Comparison of ENCODE assay signal across 24 cellular contexts in the genomic region with DNA sequence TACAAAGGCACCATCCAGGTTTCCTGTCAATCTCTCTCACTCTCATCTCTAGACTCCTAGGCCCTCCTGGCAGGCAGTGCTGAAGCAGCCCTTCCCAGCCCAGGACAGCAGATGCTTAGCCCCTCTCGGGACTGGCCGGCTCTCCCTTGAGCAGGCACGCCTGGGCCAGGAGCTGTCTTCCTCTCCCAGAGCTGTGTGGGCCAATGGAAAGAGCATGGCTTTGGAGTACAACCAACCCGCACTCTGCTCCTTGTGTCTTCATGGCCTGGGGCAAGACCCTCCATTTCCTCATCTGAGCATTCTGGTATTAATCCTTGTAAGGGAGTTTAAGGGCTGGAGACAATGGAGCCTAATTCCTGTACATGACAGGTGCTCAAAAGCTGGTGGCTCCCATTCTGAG.
"Had no signal": no experiment of that assay in that cellular context is flagged by ENCODE, and none has a peak within 500 bp of the region (broad histone marks: within the 10 kb centered on the region; RNA-seq: fewer than 3 reads in every experiment).

No MANE protein-coding gene starts in this region.

- H3K4me3 Mint-ChIP-seq: activated CD4-positive, alpha-beta memory T cell treated with anti-CD3 and anti-CD28 coated beads, Interleukin-2, amount 10 ng/mL, durations not matched to agents 7 days and 5 days; activated naive CD4-positive, alpha-beta T cell treated with anti-CD3 and anti-CD28 coated beads for 36 hours; activated naive CD8-positive, alpha-beta T cell treated with anti-CD3 and anti-CD28 coated beads, Interleukin-2, amount 50 U/mL, for 24 hours; activated T-cell treated with anti-CD3 and anti-CD28 coated beads, Interleukin-2, amount 50 U/mL, for 24 hours; activated T-helper 17 cell treated with anti-CD3 and anti-CD28 coated beads, Interleukin-2, amount 50 U/mL, for 72 hours; brain; effector memory CD8-positive, alpha-beta T cell; nephron progenitor cell had no signal

- FAIRE-seq: endothelial cell of umbilical vein, islet of Langerhans, urothelium cell line had no signal

- H3K27me3 ChIP-seq: esophagus squamous epithelium, gastroesophageal sphincter, spleen had no signal

- H3K9me3 ChIP-seq: esophagus squamous epithelium, gastroesophageal sphincter, mucosa of descending colon, SK-N-SH, spleen, thoracic aorta had no signal

- H3K4me3 ChIP-seq: esophagus squamous epithelium, gastroesophageal sphincter, mucosa of descending colon, spleen, thoracic aorta had no signal

- ATAC-seq: activated naive CD8-positive, alpha-beta T cell treated with anti-CD3 and anti-CD28 coated beads, Interleukin-2, amount 50 U/mL, for 24 hours; activated T-helper 17 cell treated with anti-CD3 and anti-CD28 coated beads, Interleukin-2, amount 50 U/mL, for 72 hours; effector memory CD8-positive, alpha-beta T cell; gastroesophageal sphincter; mucosa of descending colon had no signal

- H3K27me3 Mint-ChIP-seq: activated CD4-positive, alpha-beta memory T cell treated with anti-CD3 and anti-CD28 coated beads, Interleukin-2, amount 10 ng/mL, durations not matched to agents 7 days and 5 days; activated naive CD8-positive, alpha-beta T cell treated with anti-CD3 and anti-CD28 coated beads, Interleukin-2, amount 50 U/mL, for 24 hours; activated T-cell treated with anti-CD3 and anti-CD28 coated beads, Interleukin-2, amount 50 U/mL, for 24 hours; activated T-helper 17 cell treated with anti-CD3 and anti-CD28 coated beads, Interleukin-2, amount 50 U/mL, for 72 hours had no signal

- H3K27ac ChIP-seq: gastroesophageal sphincter, thoracic aorta had no signal

- H3K4me1 Mint-ChIP-seq: activated T-helper 17 cell treated with anti-CD3 and anti-CD28 coated beads, Interleukin-2, amount 50 U/mL, for 72 hours; nephron progenitor cell had no signal

- H3K9me3 Mint-ChIP-seq: activated CD4-positive, alpha-beta memory T cell treated with anti-CD3 and anti-CD28 coated beads, Interleukin-2, amount 10 ng/mL, durations not matched to agents 7 days and 5 days; activated naive CD4-positive, alpha-beta T cell treated with anti-CD3 and anti-CD28 coated beads for 36 hours; activated naive CD8-positive, alpha-beta T cell treated with anti-CD3 and anti-CD28 coated beads, Interleukin-2, amount 50 U/mL, for 24 hours; activated T-cell treated with anti-CD3 and anti-CD28 coated beads, Interleukin-2, amount 50 U/mL, for 24 hours; activated T-helper 17 cell treated with anti-CD3 and anti-CD28 coated beads, Interleukin-2, amount 50 U/mL, for 72 hours; effector memory CD8-positive, alpha-beta T cell had no signal

- H3K27ac Mint-ChIP-seq: activated CD4-positive, alpha-beta memory T cell treated with anti-CD3 and anti-CD28 coated beads, Interleukin-2, amount 10 ng/mL, durations not matched to agents 7 days and 5 days; activated naive CD4-positive, alpha-beta T cell treated with anti-CD3 and anti-CD28 coated beads for 36 hours; activated naive CD8-positive, alpha-beta T cell treated with anti-CD3 and anti-CD28 coated beads, Interleukin-2, amount 50 U/mL, for 24 hours; activated T-cell treated with anti-CD3 and anti-CD28 coated beads, Interleukin-2, amount 50 U/mL, for 24 hours; activated T-helper 17 cell treated with anti-CD3 and anti-CD28 coated beads, Interleukin-2, amount 50 U/mL, for 72 hours; brain; effector memory CD8-positive, alpha-beta T cell; nephron progenitor cell had no signal

- H3K36me3 ChIP-seq: esophagus squamous epithelium, gastroesophageal sphincter, spleen, thoracic aorta had no signal

- DNase-seq: activated CD4-positive, alpha-beta memory T cell treated with anti-CD3 and anti-CD28 coated beads, Interleukin-2, amount 10 ng/mL, durations not matched to agents 7 days and 5 days; activated CD4-positive, alpha-beta T cell treated with anti-CD3 and anti-CD28 coated beads for 48 hours; activated naive CD4-positive, alpha-beta T cell treated with anti-CD3 and anti-CD28 coated beads for 36 hours; activated naive CD8-positive, alpha-beta T cell treated with anti-CD3 and anti-CD28 coated beads, Interleukin-2, amount 50 U/mL, for 24 hours; activated T-cell treated with anti-CD3 and anti-CD28 coated beads, Interleukin-2, amount 50 U/mL, for 24 hours; anterior cingulate cortex; caudate nucleus; effector memory CD8-positive, alpha-beta T cell; esophagus squamous epithelium; mesenchymal stem cell; nephron progenitor cell; nucleus accumbens; SK-N-SH; spleen; stimulated activated CD4-positive, alpha-beta T cell treated with anti-CD3 and anti-CD28 coated beads, Interleukin-4, amount 100 ng/mL, for 1 hour; stimulated activated naive CD4-positive, alpha-beta T cell had no signal

- H3K36me3 Mint-ChIP-seq: brain had no signal
